ENCODE assay signal across 8 cellular contexts in the genomic region with DNA sequence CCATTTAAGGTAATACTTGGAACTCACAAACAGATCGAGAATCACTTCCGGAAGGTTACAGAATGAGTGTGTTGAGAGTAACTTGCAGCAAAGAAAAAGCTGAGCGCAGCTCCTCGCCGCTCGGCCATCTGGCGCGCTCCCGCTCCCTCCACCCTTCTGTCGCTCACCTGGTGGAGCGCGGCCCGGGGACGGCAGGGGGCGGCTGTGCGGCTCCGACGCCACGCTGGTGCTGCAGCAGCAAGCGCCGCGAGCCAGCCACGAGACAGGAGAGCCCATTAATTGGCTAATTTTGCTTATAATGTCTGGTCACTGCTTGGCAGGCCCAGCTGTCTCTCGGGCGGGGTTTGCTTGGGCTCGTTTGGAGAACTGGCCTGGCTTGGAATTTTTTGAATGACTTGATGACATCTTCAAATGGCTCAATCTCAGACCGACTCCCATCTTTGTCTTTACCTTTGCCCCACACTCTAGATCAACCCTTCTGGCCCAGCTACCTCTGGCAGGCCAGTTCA.
DNase-seq lines count a peak whose midpoint lies in the region; ATAC-seq and TF ChIP-seq lines count a peak whose summit lies in the region.

No MANE protein-coding gene starts in this region.

- no peaks in the 10 kb centered on the region for H4K20me1 ChIP-seq in OCI-LY7 (ENCODE audit: insufficient read depth, low read length)

- peak overlapping the region; percentile 34 for H2BK120ac ChIP-seq in trophoblast cell (ENCODE audit: insufficient read depth, low read length, poor library complexity)

- no peak overlapping the region for H3K4ac ChIP-seq in trophoblast cell (ENCODE audit: low read depth, low read length)

- no peak overlapping the region for H2AFZ ChIP-seq in OCI-LY7 (ENCODE audit: low read length)
- H2AFZ ChIP-seq in trophoblast cell (ENCODE audit: insufficient read depth, low read length, poor library complexity): no peak overlapping the region

- no peaks in the 10 kb centered on the region for H3K27me3 ChIP-seq in trophoblast cell (ENCODE audit: insufficient read depth, low read length)

- no peak overlapping the region for H3K4me3 ChIP-seq in OCI-LY7 (ENCODE audit: low read depth, low read length, poor library complexity, severe bottlenecking)
- H3K4me3 ChIP-seq in epithelial cell of proximal tubule (ENCODE audit: low read depth, low read length): peak overlapping the region; percentile 40
- H3K4me3 ChIP-seq in trophoblast cell (ENCODE audit: low read depth, low read length): no peak overlapping the region

- H3K79me1 ChIP-seq in trophoblast cell (ENCODE audit: low read length): peaks cover 31% of the 10 kb centered on the region

- H3K4me1 ChIP-seq in OCI-LY7 (ENCODE audit: insufficient read depth, low read length, poor library complexity, severe bottlenecking) (no peaks in the 10 kb centered on the region), trophoblast cell (ENCODE audit: control insufficient read depth in 1 of 2, insufficient read depth in 2 of 2, low read length in 2 of 2) (peaks cover 26 to 35% of the 10 kb centered on the region in 2 experiments)

- H3K36me3 ChIP-seq in OCI-LY7 (ENCODE audit: insufficient read depth, low read length) (no peaks in the 10 kb centered on the region), trophoblast cell (ENCODE audit: control insufficient read depth in 1 of 2, insufficient read depth in 2 of 2, low read length in 2 of 2) (no peaks in the 10 kb centered on the region)

- no peak overlapping the region for H3K4me2 ChIP-seq in OCI-LY7 (ENCODE audit: low read length)
- peak overlapping the region; percentile 64 for H3K4me2 ChIP-seq in trophoblast cell (ENCODE audit: low read length)

- H2AK5ac ChIP-seq in trophoblast cell (ENCODE audit: low read length): peak overlapping the region; percentile 72

- ATAC-seq in SK-N-SH treated with all-trans-retinoic acid at 6 μM for 48 hours: no peak

- no peak overlapping the region for H3K9ac ChIP-seq in trophoblast cell (ENCODE audit: low read length)

- DNase-seq in GM10248 (ENCODE audit: extremely low spot score): peak; percentile 21
- peak; percentile 63 for DNase-seq in HEK293T (ENCODE audit: extremely low spot score)
- peak; percentile 4 for DNase-seq in OCI-LY7 (ENCODE audit: low spot score)
- DNase-seq in epithelial cell of proximal tubule (ENCODE audit: low read depth): no peak
- DNase-seq in trophoblast cell: peak; percentile 71 to 76
- no peak for DNase-seq in ureter (ENCODE audit: low spot score)
- no peak for DNase-seq in NCI-H2081 treated with DMSO at 0.1 percent for 48 hours (lab: John Stamatoyannopoulos, UW)

- H2BK12ac ChIP-seq in trophoblast cell (ENCODE audit: low read length): peak overlapping the region; percentile 93

- H3K27ac ChIP-seq in OCI-LY7 (ENCODE audit: low read depth, low read length, poor library complexity, severe bottlenecking): no peak overlapping the region
- H3K27ac ChIP-seq in trophoblast cell (ENCODE audit: low read depth, low read length): peak overlapping the region; percentile 14

- H3K79me2 ChIP-seq in OCI-LY7 (ENCODE audit: insufficient read depth, low read depth, low read length) (no peaks in the 10 kb centered on the region), trophoblast cell (ENCODE audit: control insufficient read depth, insufficient read depth, low read length, poor library complexity) (peaks cover 5% of the 10 kb centered on the region)

- H3K9me3 ChIP-seq in OCI-LY7 (ENCODE audit: low read length) (no peaks in the 10 kb centered on the region), trophoblast cell (ENCODE audit: insufficient read depth, low read depth, low read length) (no peaks in the 10 kb centered on the region)

- peak overlapping the region; percentile 7 for H2BK5ac ChIP-seq in trophoblast cell (ENCODE audit: low read depth, low read length, poor library complexity)

- CTCF ChIA-PET in GM10248 (lab: Yijun Ruan, JAX) (interaction anchor here (1.2 to 3.7 kb wide), 4 partner anchors 12 to 21 kb away, joined by 4 to 20 read pairs (median 5); no protein-coding TSS in a partner anchor), HEK293T (lab: Yijun Ruan, JAX) (interaction anchor here (0.7 kb wide), 1 partner anchor 234 kb away, joined by 5 read pairs; no protein-coding TSS in a partner anchor), OCI-LY7 (lab: Charles Lee; ENCODE audit: unreplicated experiment) (interaction anchor here (0.5 kb wide), 1 partner anchor 330 kb away, joined by 3 read pairs; no protein-coding TSS in a partner anchor)

- H3K18ac ChIP-seq in trophoblast cell (ENCODE audit: low read length): peak overlapping the region; percentile 54

- H3K9me2 ChIP-seq in OCI-LY7 (ENCODE audit: insufficient read depth, low read length): no peaks in the 10 kb centered on the region

- H3K23ac ChIP-seq in trophoblast cell (ENCODE audit: low read length): no peak overlapping the region

- TF ChIP-seq CTCF in GM10248 (IDR thresholded peaks at IDR 0.05; ENCODE audit: control extremely low read depth, extremely low read depth, low read depth, missing control alignments) (no peak), OCI-LY7 (conservative IDR thresholded peaks at IDR 0.05; ENCODE audit: low read length) (0 out of 2 replicates have a peak, but pooled peaks have one; percentile 28), epithelial cell of proximal tubule (conservative IDR thresholded peaks at IDR 0.05; ENCODE audit: low read depth, low read length) (peak; percentile 62)

- peak overlapping the region; percentile 66 for H4K8ac ChIP-seq in trophoblast cell (ENCODE audit: low read depth, low read length)

- intact Hi-C loops in OCI-LY7 (cut with micrococcal nuclease; ENCODE audit: unreplicated experiment): no loop called here

- no TSS peak for BruUV-seq in OCI-LY7 (replicated peaks; lab: Mats Ljungman, UMichigan)

- H4K91ac ChIP-seq in trophoblast cell (ENCODE audit: low read depth, low read length): peak overlapping the region; percentile 94

- WGBS in trophoblast cell (ENCODE audit: extremely low coverage, insufficient coverage, insufficient read length): no CpG with 5 or more reads among the region's 27 CpGs

- peak overlapping the region; percentile 73 for H3K14ac ChIP-seq in trophoblast cell (ENCODE audit: low read length)

- POLR2A ChIA-PET in GM10248 (lab: Yijun Ruan, JAX) (no interaction called here), HEK293T (lab: Yijun Ruan, JAX) (interaction anchor here (0.7 kb wide), 1 partner anchor 1419 kb away, joined by 5 read pairs; no protein-coding TSS in a partner anchor), OCI-LY7 (lab: Charles Lee) (interaction anchor here (0.6 to 0.7 kb wide), 2 partner anchors 328 to 358 kb away, joined by 3 to 5 read pairs; no protein-coding TSS in a partner anchor)

- peak overlapping the region; percentile 2 for H4K12ac ChIP-seq in trophoblast cell (ENCODE audit: low read depth, low read length)

TF ChIP-seq in HEK293T, 16 proteins besides CTCF, POLR2A, EP300 and RAD21:
- TF ChIP-seq CTBP1 (IDR thresholded peaks at IDR 0.05; ENCODE audit: borderline replicate concordance) (no peak), FOXA1 (IDR thresholded peaks at IDR 0.05) (no peak), L3MBTL2 (conservative IDR thresholded peaks at IDR 0.05) (peak; percentile 39; the same call in 1 of the 2 replicates), LEF1 (IDR thresholded peaks at IDR 0.05; ENCODE audit: borderline replicate concordance) (no peak)
- TF ChIP-seq, protein P1, sequence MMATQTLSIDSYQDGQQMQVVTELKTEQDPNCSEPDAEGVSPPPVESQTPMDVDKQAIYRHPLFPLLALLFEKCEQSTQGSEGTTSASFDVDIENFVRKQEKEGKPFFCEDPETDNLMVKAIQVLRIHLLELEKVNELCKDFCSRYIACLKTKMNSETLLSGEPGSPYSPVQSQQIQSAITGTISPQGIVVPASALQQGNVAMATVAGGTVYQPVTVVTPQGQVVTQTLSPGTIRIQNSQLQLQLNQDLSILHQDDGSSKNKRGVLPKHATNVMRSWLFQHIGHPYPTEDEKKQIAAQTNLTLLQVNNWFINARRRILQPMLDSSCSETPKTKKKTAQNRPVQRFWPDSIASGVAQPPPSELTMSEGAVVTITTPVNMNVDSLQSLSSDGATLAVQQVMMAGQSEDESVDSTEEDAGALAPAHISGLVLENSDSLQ (IDR thresholded peaks at IDR 0.05): peak; percentile 58

TF ChIP-seq in SK-N-SH treated with all-trans-retinoic acid at 6 μM for 48 hours, 23 proteins besides CTCF, POLR2A, EP300 and RAD21 (continues in another document):
- TF ChIP-seq BACH2 (CRISPR knock-in tag; IDR thresholded peaks at IDR 0.05; ENCODE audit: borderline replicate concordance) (no peak), ZNF8 (CRISPR knock-in tag; IDR thresholded peaks at IDR 0.05) (no peak), ZNF70 (CRISPR knock-in tag; IDR thresholded peaks at IDR 0.05) (no peak), PPARA (CRISPR knock-in tag; IDR thresholded peaks at IDR 0.05; ENCODE audit: borderline replicate concordance) (no peak), ZC3H10 (CRISPR knock-in tag; IDR thresholded peaks at IDR 0.05) (no peak), GLIS3 (CRISPR knock-in tag; IDR thresholded peaks at IDR 0.05) (no peak)
- TF ChIP-seq, protein P2, sequence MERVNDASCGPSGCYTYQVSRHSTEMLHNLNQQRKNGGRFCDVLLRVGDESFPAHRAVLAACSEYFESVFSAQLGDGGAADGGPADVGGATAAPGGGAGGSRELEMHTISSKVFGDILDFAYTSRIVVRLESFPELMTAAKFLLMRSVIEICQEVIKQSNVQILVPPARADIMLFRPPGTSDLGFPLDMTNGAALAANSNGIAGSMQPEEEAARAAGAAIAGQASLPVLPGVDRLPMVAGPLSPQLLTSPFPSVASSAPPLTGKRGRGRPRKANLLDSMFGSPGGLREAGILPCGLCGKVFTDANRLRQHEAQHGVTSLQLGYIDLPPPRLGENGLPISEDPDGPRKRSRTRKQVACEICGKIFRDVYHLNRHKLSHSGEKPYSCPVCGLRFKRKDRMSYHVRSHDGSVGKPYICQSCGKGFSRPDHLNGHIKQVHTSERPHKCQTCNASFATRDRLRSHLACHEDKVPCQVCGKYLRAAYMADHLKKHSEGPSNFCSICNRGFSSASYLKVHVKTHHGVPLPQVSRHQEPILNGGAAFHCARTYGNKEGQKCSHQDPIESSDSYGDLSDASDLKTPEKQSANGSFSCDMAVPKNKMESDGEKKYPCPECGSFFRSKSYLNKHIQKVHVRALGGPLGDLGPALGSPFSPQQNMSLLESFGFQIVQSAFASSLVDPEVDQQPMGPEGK (CRISPR knock-in tag; IDR thresholded peaks at IDR 0.05; ENCODE audit: borderline replicate concordance): no peak

Comparison
In these comparisons a context has a peak if more than half of its experiments do, and no peak if none do; other contexts are left out.
1. DNase-seq: peak in GM10248 (single experiment), HEK293T (single experiment), OCI-LY7 (single experiment) and trophoblast cell (2 of 2); none in epithelial cell of proximal tubule (single experiment), ureter (single experiment) and NCI-H2081 treated with DMSO at 0.1 percent for 48 hours (single experiment).